In the genomic region with DNA sequence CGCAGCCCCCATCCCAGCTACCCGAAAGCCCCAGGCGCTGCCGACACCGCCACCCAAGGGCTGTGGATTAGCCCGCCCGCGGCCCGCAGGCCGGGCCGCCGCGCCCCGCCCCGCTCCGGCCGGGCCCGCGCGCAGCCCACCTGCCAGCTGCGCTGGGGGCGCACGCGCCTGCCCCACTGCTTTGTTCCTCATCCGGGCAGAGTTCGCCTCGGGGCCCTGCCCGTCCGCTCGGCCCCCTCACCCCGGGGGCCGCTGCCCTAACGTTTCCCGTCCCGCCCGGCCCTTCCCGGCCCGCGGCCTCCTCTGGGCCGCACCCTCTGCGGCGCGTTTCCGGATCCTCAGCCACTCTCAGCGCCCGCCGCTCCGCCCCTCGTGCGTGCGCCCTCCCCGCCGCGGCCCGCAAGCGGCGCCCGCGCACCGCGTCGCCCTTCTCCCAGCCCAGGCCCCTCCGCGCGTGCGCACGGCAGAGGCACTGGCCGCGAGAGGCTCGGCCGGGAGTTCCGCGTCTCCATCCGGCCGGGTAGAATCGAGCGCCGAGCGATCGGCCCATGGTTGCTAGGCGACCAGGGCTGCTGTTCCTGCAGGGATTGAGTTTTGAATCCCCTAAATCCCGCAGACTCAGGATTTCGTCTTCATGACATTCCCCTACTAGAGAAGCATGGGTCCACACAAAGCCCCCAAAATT, we compare ENCODE assay signal across 1 cellular context.
TF ChIP-seq lines count a peak whose summit lies in the region.

A gene with protein sequence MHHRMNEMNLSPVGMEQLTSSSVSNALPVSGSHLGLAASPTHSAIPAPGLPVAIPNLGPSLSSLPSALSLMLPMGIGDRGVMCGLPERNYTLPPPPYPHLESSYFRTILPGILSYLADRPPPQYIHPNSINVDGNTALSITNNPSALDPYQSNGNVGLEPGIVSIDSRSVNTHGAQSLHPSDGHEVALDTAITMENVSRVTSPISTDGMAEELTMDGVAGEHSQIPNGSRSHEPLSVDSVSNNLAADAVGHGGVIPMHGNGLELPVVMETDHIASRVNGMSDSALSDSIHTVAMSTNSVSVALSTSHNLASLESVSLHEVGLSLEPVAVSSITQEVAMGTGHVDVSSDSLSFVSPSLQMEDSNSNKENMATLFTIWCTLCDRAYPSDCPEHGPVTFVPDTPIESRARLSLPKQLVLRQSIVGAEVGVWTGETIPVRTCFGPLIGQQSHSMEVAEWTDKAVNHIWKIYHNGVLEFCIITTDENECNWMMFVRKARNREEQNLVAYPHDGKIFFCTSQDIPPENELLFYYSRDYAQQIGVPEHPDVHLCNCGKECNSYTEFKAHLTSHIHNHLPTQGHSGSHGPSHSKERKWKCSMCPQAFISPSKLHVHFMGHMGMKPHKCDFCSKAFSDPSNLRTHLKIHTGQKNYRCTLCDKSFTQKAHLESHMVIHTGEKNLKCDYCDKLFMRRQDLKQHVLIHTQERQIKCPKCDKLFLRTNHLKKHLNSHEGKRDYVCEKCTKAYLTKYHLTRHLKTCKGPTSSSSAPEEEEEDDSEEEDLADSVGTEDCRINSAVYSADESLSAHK (minus strand): TSS at position 321 of the 685 bp plus-strand sequence. CDS start 622 bp downstream, outside the sequence.

TF ChIP-seq in A549, 52 proteins besides CTCF, POLR2A, EP300 and RAD21 (continued from another document):
- TF ChIP-seq, protein P1, sequence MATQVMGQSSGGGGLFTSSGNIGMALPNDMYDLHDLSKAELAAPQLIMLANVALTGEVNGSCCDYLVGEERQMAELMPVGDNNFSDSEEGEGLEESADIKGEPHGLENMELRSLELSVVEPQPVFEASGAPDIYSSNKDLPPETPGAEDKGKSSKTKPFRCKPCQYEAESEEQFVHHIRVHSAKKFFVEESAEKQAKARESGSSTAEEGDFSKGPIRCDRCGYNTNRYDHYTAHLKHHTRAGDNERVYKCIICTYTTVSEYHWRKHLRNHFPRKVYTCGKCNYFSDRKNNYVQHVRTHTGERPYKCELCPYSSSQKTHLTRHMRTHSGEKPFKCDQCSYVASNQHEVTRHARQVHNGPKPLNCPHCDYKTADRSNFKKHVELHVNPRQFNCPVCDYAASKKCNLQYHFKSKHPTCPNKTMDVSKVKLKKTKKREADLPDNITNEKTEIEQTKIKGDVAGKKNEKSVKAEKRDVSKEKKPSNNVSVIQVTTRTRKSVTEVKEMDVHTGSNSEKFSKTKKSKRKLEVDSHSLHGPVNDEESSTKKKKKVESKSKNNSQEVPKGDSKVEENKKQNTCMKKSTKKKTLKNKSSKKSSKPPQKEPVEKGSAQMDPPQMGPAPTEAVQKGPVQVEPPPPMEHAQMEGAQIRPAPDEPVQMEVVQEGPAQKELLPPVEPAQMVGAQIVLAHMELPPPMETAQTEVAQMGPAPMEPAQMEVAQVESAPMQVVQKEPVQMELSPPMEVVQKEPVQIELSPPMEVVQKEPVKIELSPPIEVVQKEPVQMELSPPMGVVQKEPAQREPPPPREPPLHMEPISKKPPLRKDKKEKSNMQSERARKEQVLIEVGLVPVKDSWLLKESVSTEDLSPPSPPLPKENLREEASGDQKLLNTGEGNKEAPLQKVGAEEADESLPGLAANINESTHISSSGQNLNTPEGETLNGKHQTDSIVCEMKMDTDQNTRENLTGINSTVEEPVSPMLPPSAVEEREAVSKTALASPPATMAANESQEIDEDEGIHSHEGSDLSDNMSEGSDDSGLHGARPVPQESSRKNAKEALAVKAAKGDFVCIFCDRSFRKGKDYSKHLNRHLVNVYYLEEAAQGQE (IDR thresholded peaks at IDR 0.05) = peak; percentile 50; the same call in 1 of the 2 replicates
- TF ChIP-seq, protein P2, sequence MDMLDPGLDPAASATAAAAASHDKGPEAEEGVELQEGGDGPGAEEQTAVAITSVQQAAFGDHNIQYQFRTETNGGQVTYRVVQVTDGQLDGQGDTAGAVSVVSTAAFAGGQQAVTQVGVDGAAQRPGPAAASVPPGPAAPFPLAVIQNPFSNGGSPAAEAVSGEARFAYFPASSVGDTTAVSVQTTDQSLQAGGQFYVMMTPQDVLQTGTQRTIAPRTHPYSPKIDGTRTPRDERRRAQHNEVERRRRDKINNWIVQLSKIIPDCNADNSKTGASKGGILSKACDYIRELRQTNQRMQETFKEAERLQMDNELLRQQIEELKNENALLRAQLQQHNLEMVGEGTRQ (IDR thresholded peaks at IDR 0.05) = no peak
- TF ChIP-seq, protein P3, sequence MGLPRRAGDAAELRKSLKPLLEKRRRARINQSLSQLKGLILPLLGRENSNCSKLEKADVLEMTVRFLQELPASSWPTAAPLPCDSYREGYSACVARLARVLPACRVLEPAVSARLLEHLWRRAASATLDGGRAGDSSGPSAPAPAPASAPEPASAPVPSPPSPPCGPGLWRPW (IDR thresholded peaks at IDR 0.05) = no peak
- TF ChIP-seq CHD2 (IDR thresholded peaks at IDR 0.05; ENCODE audit: low read length, partially characterized antibody) = peak; percentile 55
- TF ChIP-seq GATA3 (IDR thresholded peaks at IDR 0.05; ENCODE audit: borderline replicate concordance) = no peak
TF ChIP-seq in A549: peak in this region for 9.
